Comparison of ENCODE assay signal across 1 cellular context in the genomic region with DNA sequence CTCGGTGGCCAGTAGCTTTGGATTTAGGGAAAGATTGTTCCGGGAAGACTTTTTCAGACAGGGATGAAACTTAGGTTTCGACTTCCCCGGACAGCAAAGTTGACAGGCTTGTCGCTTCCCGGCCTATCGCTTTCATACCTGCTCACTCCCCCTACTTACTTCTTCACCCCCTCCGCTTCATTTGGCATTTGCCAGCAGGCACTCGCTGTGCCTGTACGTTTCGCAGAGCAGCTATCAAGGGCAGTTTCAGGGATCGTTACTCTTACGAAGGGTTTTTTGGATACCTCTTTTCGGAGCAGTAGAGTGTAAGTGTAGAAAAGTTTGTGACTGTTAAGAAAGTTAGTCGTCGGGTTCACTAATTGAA.
TF ChIP-seq lines count a peak whose summit lies in the region.

No MANE protein-coding gene starts in this region.

TF ChIP-seq in HCT116, 20 proteins besides CTCF, POLR2A, EP300 and RAD21 (continued from another document):
- no peak for TF ChIP-seq ZBTB33 (IDR thresholded peaks at IDR 0.05; ENCODE audit: extremely low read depth, insufficient replicate concordance, low read length)
- no peak for TF ChIP-seq ELF1 (IDR thresholded peaks at IDR 0.05; ENCODE audit: borderline replicate concordance, low read depth)
- no peak for TF ChIP-seq JUND (IDR thresholded peaks at IDR 0.05)
- no peak for TF ChIP-seq MAX (IDR thresholded peaks at IDR 0.05)
- no peak for TF ChIP-seq CEBPB (IDR thresholded peaks at IDR 0.05; ENCODE audit: low read depth)
- TF ChIP-seq ZFX (IDR thresholded peaks at IDR 0.05): no peak
- TF ChIP-seq YY1 (IDR thresholded peaks at IDR 0.05; ENCODE audit: extremely low read depth, insufficient replicate concordance, low read depth, low read length): no peak
- TF ChIP-seq EGR1 (IDR thresholded peaks at IDR 0.05; ENCODE audit: low read depth): no peak
- TF ChIP-seq CBX3 (IDR thresholded peaks at IDR 0.05; ENCODE audit: low read depth): no peak
- no peak for TF ChIP-seq EZH2phosphoT487 (IDR thresholded peaks at IDR 0.05; ENCODE audit: borderline replicate concordance)
TF ChIP-seq in HCT116: peak in this region for 0.
